In the genomic region with DNA sequence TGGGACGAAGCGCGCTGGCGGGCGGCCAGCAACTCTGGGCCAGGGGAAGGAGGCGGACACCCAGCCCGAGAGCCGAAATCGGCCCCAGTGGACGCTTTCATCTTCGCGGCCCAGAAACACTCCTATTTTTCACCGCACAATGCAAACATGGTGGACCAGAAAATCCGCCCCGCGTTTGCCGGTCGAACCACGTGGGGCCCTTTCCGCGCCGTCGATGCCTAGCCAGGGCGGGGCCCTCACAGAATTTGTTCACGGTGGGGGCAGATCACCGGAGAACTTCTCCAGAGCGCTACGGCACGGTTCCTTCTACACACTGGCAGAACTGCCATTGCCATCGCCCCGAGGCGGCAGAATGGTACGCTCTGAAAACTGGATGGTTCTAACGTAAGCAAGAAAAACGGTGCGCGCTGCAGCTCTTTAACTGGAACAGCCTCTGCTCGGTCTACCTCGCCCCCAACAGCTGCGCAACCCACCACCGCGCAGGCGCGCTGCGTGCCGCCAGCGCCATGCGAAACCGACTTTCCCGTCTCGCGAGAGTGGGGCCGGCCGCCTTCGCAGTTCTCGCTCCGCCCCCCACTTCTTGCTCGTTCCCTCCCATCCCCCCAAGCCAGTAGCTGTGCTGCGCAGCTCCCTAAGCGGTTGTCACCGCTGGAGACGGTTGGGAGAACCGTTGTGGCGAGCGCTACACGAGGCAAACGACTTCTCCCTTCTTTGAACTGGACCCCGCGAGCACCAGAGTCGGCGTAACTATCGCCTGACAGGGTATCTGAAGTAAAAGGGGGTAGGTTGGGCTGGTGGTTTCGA, we compare ENCODE assay signal across 1 cellular context.
A peak's percentile ranks its signal among the peaks of the same experiment; 100 is the strongest.
TF ChIP-seq lines count a peak whose summit lies in the region.

A gene with protein sequence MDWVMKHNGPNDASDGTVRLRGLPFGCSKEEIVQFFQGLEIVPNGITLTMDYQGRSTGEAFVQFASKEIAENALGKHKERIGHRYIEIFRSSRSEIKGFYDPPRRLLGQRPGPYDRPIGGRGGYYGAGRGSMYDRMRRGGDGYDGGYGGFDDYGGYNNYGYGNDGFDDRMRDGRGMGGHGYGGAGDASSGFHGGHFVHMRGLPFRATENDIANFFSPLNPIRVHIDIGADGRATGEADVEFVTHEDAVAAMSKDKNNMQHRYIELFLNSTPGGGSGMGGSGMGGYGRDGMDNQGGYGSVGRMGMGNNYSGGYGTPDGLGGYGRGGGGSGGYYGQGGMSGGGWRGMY (plus strand): TSS at position 610 of the 804 bp plus-strand sequence. CDS start 5,158 bp downstream, outside the sequence.

TF ChIP-seq in GM12878, 131 proteins besides CTCF, POLR2A, EP300 and RAD21 (continued from another document and continues in another):
- TF ChIP-seq CBX3 (IDR thresholded peaks at IDR 0.05; ENCODE audit: borderline replicate concordance, low read depth) (no peak), MEF2A (IDR thresholded peaks at IDR 0.05; ENCODE audit: insufficient read depth, low read depth, low read length) (peak; percentile 79), PBX3 (IDR thresholded peaks at IDR 0.05; ENCODE audit: insufficient replicate concordance, low read depth, low read length) (peak; percentile 56), BCLAF1 (IDR thresholded peaks at IDR 0.05) (no peak; the same call in 1 of the 2 replicates), ASH2L (IDR thresholded peaks at IDR 0.05; ENCODE audit: borderline replicate concordance, low read depth) (peak; percentile 46; the same call in 1 of the 2 replicates), ATF7 (IDR thresholded peaks at IDR 0.05; ENCODE audit: low read depth) (peak; percentile 66; the same call in 1 of the 2 replicates), RAD51 (IDR thresholded peaks at IDR 0.05) (peak; percentile 86), NR2C1 (IDR thresholded peaks at IDR 0.05) (0 out of 2 replicates have a peak, but pooled peaks have one; percentile 20), EGR1 (IDR thresholded peaks at IDR 0.05; ENCODE audit: borderline replicate concordance in 1 of 2, low read depth in 2 of 2, low read length in 2 of 2) (peak in 1 of 2 experiments; percentile 74; a peak in 1 of 3 replicates), SREBF2 (IDR thresholded peaks at IDR 0.05; ENCODE audit: low read length) (0 out of 2 replicates have a peak, but pooled peaks have one; percentile 21), IKZF2 (IDR thresholded peaks at IDR 0.05) (no peak), MEF2B (IDR thresholded peaks at IDR 0.05; ENCODE audit: partially characterized antibody, poor library complexity, severe bottlenecking) (no peak), RUNX3 (IDR thresholded peaks at IDR 0.05; ENCODE audit: low read length) (peak; percentile 58), ZBTB4 (CRISPR knock-in tag; IDR thresholded peaks at IDR 0.05) (0 out of 2 replicates have a peak, but pooled peaks have one; percentile 8), MTA3 (IDR thresholded peaks at IDR 0.05; ENCODE audit: borderline replicate concordance, low read length) (no peak), SUPT20H (IDR thresholded peaks at IDR 0.05; ENCODE audit: borderline replicate concordance, control insufficient read depth, low read depth, low read length) (no peak), MTA2 (IDR thresholded peaks at IDR 0.05; ENCODE audit: low read depth) (0 out of 2 replicates have a peak, but pooled peaks have one; percentile 21), CREB1 (IDR thresholded peaks at IDR 0.05; ENCODE audit: low read depth) (peak; percentile 72), RBBP5 (conservative IDR thresholded peaks at IDR 0.05) (no peak; the same call in 1 of the 2 replicates), MYC (IDR thresholded peaks at IDR 0.05; ENCODE audit: insufficient read depth, insufficient read length, insufficient replicate concordance, low read length, severe bottlenecking) (peak; percentile 33), CUX1 (IDR thresholded peaks at IDR 0.05; ENCODE audit: insufficient replicate concordance, low read depth, low read length) (no peak), SREBF1 (IDR thresholded peaks at IDR 0.05; ENCODE audit: low read length) (no peak), BHLHE40 (IDR thresholded peaks at IDR 0.05; ENCODE audit: borderline replicate concordance in 1 of 2, low read depth in 2 of 2, low read length in 1 of 2) (peak; percentile 58 to 79; a peak in 3 of 4 replicates), TBL1XR1 (IDR thresholded peaks at IDR 0.05; ENCODE audit: low read depth, low read length) (peak; percentile 72), TARDBP (IDR thresholded peaks at IDR 0.05; ENCODE audit: borderline replicate concordance) (peak; percentile 90), EED (IDR thresholded peaks at IDR 0.05; ENCODE audit: low read depth) (no peak), CHD4 (IDR thresholded peaks at IDR 0.05) (no peak), SMC3 (IDR thresholded peaks at IDR 0.05; ENCODE audit: borderline replicate concordance, low read length) (no peak), POLR2AphosphoS2 (IDR thresholded peaks at IDR 0.05; ENCODE audit: low read depth, low read length) (peak; percentile 95), ZZZ3 (IDR thresholded peaks at IDR 0.05; ENCODE audit: control insufficient read depth, insufficient read length, low read depth) (no peak)
- TF ChIP-seq, protein P1, sequence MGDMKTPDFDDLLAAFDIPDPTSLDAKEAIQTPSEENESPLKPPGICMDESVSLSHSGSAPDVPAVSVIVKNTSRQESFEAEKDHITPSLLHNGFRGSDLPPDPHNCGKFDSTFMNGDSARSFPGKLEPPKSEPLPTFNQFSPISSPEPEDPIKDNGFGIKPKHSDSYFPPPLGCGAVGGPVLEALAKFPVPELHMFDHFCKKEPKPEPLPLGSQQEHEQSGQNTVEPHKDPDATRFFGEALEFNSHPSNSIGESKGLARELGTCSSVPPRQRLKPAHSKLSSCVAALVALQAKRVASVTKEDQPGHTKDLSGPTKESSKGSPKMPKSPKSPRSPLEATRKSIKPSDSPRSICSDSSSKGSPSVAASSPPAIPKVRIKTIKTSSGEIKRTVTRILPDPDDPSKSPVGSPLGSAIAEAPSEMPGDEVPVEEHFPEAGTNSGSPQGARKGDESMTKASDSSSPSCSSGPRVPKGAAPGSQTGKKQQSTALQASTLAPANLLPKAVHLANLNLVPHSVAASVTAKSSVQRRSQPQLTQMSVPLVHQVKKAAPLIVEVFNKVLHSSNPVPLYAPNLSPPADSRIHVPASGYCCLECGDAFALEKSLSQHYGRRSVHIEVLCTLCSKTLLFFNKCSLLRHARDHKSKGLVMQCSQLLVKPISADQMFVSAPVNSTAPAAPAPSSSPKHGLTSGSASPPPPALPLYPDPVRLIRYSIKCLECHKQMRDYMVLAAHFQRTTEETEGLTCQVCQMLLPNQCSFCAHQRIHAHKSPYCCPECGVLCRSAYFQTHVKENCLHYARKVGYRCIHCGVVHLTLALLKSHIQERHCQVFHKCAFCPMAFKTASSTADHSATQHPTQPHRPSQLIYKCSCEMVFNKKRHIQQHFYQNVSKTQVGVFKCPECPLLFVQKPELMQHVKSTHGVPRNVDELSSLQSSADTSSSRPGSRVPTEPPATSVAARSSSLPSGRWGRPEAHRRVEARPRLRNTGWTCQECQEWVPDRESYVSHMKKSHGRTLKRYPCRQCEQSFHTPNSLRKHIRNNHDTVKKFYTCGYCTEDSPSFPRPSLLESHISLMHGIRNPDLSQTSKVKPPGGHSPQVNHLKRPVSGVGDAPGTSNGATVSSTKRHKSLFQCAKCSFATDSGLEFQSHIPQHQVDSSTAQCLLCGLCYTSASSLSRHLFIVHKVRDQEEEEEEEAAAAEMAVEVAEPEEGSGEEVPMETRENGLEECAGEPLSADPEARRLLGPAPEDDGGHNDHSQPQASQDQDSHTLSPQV (IDR thresholded peaks at IDR 0.05): no peak
- TF ChIP-seq, protein P2, sequence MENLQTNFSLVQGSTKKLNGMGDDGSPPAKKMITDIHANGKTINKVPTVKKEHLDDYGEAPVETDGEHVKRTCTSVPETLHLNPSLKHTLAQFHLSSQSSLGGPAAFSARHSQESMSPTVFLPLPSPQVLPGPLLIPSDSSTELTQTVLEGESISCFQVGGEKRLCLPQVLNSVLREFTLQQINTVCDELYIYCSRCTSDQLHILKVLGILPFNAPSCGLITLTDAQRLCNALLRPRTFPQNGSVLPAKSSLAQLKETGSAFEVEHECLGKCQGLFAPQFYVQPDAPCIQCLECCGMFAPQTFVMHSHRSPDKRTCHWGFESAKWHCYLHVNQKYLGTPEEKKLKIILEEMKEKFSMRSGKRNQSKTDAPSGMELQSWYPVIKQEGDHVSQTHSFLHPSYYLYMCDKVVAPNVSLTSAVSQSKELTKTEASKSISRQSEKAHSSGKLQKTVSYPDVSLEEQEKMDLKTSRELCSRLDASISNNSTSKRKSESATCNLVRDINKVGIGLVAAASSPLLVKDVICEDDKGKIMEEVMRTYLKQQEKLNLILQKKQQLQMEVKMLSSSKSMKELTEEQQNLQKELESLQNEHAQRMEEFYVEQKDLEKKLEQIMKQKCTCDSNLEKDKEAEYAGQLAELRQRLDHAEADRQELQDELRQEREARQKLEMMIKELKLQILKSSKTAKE (IDR thresholded peaks at IDR 0.05; ENCODE audit: low read depth, poor library complexity, severe bottlenecking): no peak
